Comparison of ENCODE assay signal across 8 cellular contexts in the genomic region with DNA sequence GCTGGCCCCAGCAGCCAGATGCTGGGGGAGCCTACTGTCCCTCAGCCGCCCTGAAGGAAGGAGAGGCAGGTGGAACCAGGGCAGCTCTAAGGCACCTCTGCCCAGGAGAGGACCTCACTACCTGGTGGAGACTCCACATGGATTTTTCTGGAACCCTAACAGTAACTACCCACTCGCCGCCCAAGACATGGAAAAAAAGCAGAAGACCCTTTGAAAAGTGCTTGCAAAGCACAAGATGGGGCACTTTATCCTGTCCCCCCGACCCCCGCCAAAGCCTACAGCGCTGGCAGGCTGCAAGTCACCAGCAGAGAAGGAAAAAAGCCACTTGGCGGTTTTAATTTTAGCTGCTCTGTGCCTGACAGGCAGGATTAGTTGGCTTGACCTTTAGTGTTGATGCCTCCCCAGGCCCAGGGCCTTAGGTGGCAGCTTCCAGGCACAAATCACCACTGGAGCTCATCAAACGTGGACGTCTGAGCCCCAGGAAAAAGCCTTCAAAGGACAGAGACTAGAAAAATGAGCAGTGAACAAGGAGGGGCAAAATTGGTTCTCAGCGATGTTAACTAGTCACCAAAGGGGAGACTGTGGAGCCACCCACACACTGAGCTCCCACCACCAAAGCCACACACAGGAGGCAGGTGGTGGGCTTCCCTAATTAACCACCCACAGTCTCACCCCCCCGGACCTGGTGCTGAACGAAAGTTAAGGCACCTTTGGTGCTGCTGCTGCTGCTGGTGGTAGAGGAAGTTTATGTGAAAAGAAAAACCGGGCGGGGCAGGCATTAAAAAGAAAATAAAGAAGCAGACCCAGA. TPM values are rescaled to one million over a fixed set of nuclear protein-coding genes. Genes with fewer than 3 reads are reported as not detected.
DNase-seq lines count a peak whose midpoint lies in the region; ATAC-seq and TF ChIP-seq lines count a peak whose summit lies in the region.

No MANE protein-coding gene starts in this region.

- H2BK15ac ChIP-seq in IMR-90 (ENCODE audit: low read depth, low read length): no peak overlapping the region

- no peak overlapping the region for H3K18ac ChIP-seq in IMR-90 (ENCODE audit: low read depth, low read length)

- no peak overlapping the region for H2BK120ac ChIP-seq in IMR-90 (ENCODE audit: low read depth, low read length)

- no peaks in the 10 kb centered on the region for H3K27me3 Mint-ChIP-seq in activated T-cell treated with anti-CD3 and anti-CD28 coated beads, Interleukin-2, amount 50 U/mL, for 24 hours

- POLR2A ChIA-PET in IMR-90 (lab: Charles Lee; ENCODE audit: unreplicated experiment): no interaction called here

- peaks cover 83% of the 10 kb centered on the region for H3K36me3 Mint-ChIP-seq in activated T-cell treated with anti-CD3 and anti-CD28 coated beads, Interleukin-2, amount 50 U/mL, for 24 hours (ENCODE audit: low read depth)

- H4K8ac ChIP-seq in IMR-90 (ENCODE audit: low read depth in 2 of 2, low read length in 2 of 2): no peak overlapping the region

- H4K5ac ChIP-seq in IMR-90 (ENCODE audit: low read depth, low read length): no peak overlapping the region

- peaks cover 18% of the 10 kb centered on the region; the same call in 1 of the 2 replicates for H3K9me1 ChIP-seq in IMR-90 (ENCODE audit: insufficient read depth, low read length)

- CTCF ChIA-PET in IMR-90 (lab: Yijun Ruan, JAX): interaction anchor here (1.0 kb wide), 1 partner anchor 12 kb away, joined by 3 read pairs; no protein-coding TSS in a partner anchor

- H3K4me1 Mint-ChIP-seq in activated T-cell treated with anti-CD3 and anti-CD28 coated beads, Interleukin-2, amount 50 U/mL, for 24 hours (ENCODE audit: low read depth): peaks cover 88% of the 10 kb centered on the region

- H3K79me2 ChIP-seq in Karpas-422 (ENCODE audit: low read length): no peaks in the 10 kb centered on the region

- in situ Hi-C loops in IMR-90 (cut with MboI; ENCODE audit: low sequenced_read_pairs): no loop called here

- H3K14ac ChIP-seq in IMR-90 (replicated peaks; ENCODE audit: low read depth, low read length): no peak overlapping the region; the same call in 1 of the 2 replicates

- H3K79me1 ChIP-seq in IMR-90 (ENCODE audit: low read depth in 1 of 2, low read length in 2 of 2): peaks cover 24 to 65% of the 10 kb centered on the region in 2 experiments

- H3K23ac ChIP-seq in IMR-90 (ENCODE audit: low read depth, low read length): no peak overlapping the region

- H2AK5ac ChIP-seq in IMR-90 (ENCODE audit: low read depth, low read length): no peak overlapping the region

- no peak overlapping the region for H4K91ac ChIP-seq in IMR-90 (ENCODE audit: insufficient read depth, low read depth, low read length)

- H4K20me1 ChIP-seq in IMR-90 (ENCODE audit: insufficient read depth, low read length) (peaks cover 60% of the 10 kb centered on the region), Karpas-422 (ENCODE audit: insufficient read depth, low read depth, low read length) (peaks cover 40% of the 10 kb centered on the region)

- H3K9me3 ChIP-seq in IMR-90 (ENCODE audit: control insufficient read depth, insufficient read depth, low read length) (no peaks in the 10 kb centered on the region), right atrium auricular region (no peaks in the 10 kb centered on the region), Karpas-422 (ENCODE audit: low read length) (no peaks in the 10 kb centered on the region)

- WGBS in IMR-90 (ENCODE audit: extremely low coverage in 2 of 2, insufficient read length in 1 of 2), 2 experiments: 83% methylated on average over 8 of the region's 14 CpGs; no CpG with 5 or more reads in 1 of the 2 experiments

- dilution Hi-C loops in IMR-90 (cut with HindIII; ENCODE audit: low sequenced_read_pairs, unreplicated experiment): no loop called here

- peak overlapping the region; percentile 90 for H3K27ac Mint-ChIP-seq in activated T-cell treated with anti-CD3 and anti-CD28 coated beads, Interleukin-2, amount 50 U/mL, for 24 hours

- no peak overlapping the region for H3K4me3 ChIP-seq in IMR-90 (ENCODE audit: insufficient read depth, low read depth, low read length)
- no peak overlapping the region for H3K4me3 ChIP-seq in right atrium auricular region
- H3K4me3 ChIP-seq in Karpas-422 (ENCODE audit: low read length): no peak overlapping the region

- H3K36me3 ChIP-seq in IMR-90 (ENCODE audit: control insufficient read depth, insufficient read depth, low read length) (peaks cover 68% of the 10 kb centered on the region), right atrium auricular region (peaks cover 63% of the 10 kb centered on the region), Karpas-422 (ENCODE audit: insufficient read depth, low read length) (peaks cover 39% of the 10 kb centered on the region)

- no TSS peak for BruUV-seq in IMR-90 (replicated peaks; lab: Mats Ljungman, UMichigan)

- no peak overlapping the region for H2BK20ac ChIP-seq in IMR-90 (ENCODE audit: low read depth, low read length)

- intact Hi-C loops in IMR-90 (cut with micrococcal nuclease): no loop called here

- no peak overlapping the region for H3K56ac ChIP-seq in IMR-90 (ENCODE audit: extremely low read depth, insufficient read depth, low read length)

- peak overlapping the region; percentile 58 for H3K4me3 Mint-ChIP-seq in activated T-cell treated with anti-CD3 and anti-CD28 coated beads, Interleukin-2, amount 50 U/mL, for 24 hours

- H2AK9ac ChIP-seq in IMR-90 (replicated peaks; ENCODE audit: low read depth, low read length, poor library complexity): peak overlapping the region; percentile 18

- no peaks in the 10 kb centered on the region for H3K27me3 ChIP-seq in IMR-90 (ENCODE audit: control insufficient read depth, insufficient read depth, low read length)
- no peaks in the 10 kb centered on the region for H3K27me3 ChIP-seq in right atrium auricular region
- H3K27me3 ChIP-seq in Karpas-422 (ENCODE audit: low read length): no peaks in the 10 kb centered on the region

- H3K27ac ChIP-seq in IMR-90 (ENCODE audit: insufficient read depth, low read length) (0 out of 2 replicates have a peak overlapping the region, but pooled peaks have one; percentile 11), right atrium auricular region (peak overlapping the region; percentile 75 to 83), Karpas-422 (ENCODE audit: low read length) (no peak overlapping the region)

- peak overlapping the region; percentile 17 for H2BK5ac ChIP-seq in IMR-90 (ENCODE audit: low read depth, low read length, poor library complexity, severe bottlenecking)

- no peak for DNase-seq in IMR-90
- peak; percentile 57 for DNase-seq in activated T-cell treated with anti-CD3 and anti-CD28 coated beads, Interleukin-2, amount 50 U/mL, for 24 hours
- DNase-seq in right atrium auricular region (ENCODE audit: low spot score): no peak
- peak; percentile 39 to 65 for DNase-seq in stimulated activated CD8-positive, alpha-beta memory T cell treated with anti-CD3 and anti-CD28 coated beads, Interleukin-4, amount 100 ng/mL, for 4 hours (ENCODE audit: low read depth in 2 of 2, low spot score in 1 of 2)
- DNase-seq in Karpas-422: no peak
- no peak for DNase-seq in NCI-H146 treated with DMSO at 0.1 percent for 48 hours (lab: John Stamatoyannopoulos, UW; ENCODE audit: unreplicated experiment)

- H3K4me2 ChIP-seq in IMR-90 (ENCODE audit: low read depth, low read length) (no peak overlapping the region), Karpas-422 (ENCODE audit: low read depth, low read length, poor library complexity, severe bottlenecking) (no peak overlapping the region)

- no peak overlapping the region for H3K4ac ChIP-seq in IMR-90 (ENCODE audit: low read depth, low read length)

- TF ChIP-seq POLR2A in IMR-90 (IDR thresholded peaks at IDR 0.05; ENCODE audit: low read depth, low read length): no peak

- H3K4me1 ChIP-seq in IMR-90 (ENCODE audit: control insufficient read depth, insufficient read depth, low read length) (peaks cover 18% of the 10 kb centered on the region), right atrium auricular region (peaks cover 2 to 68% of the 10 kb centered on the region in 2 donors), Karpas-422 (ENCODE audit: low read length) (peaks cover 5% of the 10 kb centered on the region; the same call in 1 of the 2 replicates)

- no peak for TF ChIP-seq RAD21 in IMR-90 (IDR thresholded peaks at IDR 0.05; ENCODE audit: low read length)

- H3K9me3 Mint-ChIP-seq in activated T-cell treated with anti-CD3 and anti-CD28 coated beads, Interleukin-2, amount 50 U/mL, for 24 hours: no peaks in the 10 kb centered on the region

- no peak overlapping the region for H3K9ac ChIP-seq in IMR-90 (ENCODE audit: low read depth, low read length)
- no peak overlapping the region for H3K9ac ChIP-seq in Karpas-422 (ENCODE audit: low read length)

- no peaks in the 10 kb centered on the region for H3K9me2 ChIP-seq in Karpas-422 (replicated peaks; ENCODE audit: insufficient read depth, low read length)

- H2AFZ ChIP-seq in IMR-90 (replicated peaks; ENCODE audit: low read length, poor library complexity): no peak overlapping the region
- H2AFZ ChIP-seq in Karpas-422 (ENCODE audit: low read length): no peak overlapping the region

- ATAC-seq in IMR-90 (ENCODE audit: low read depth) (no peak), GM18907 (IDR thresholded peaks at IDR 0.05; ENCODE audit: unreplicated experiment) (no peak), GM19467 (IDR thresholded peaks at IDR 0.05; ENCODE audit: unreplicated experiment) (no peak)

- TF ChIP-seq CTCF in IMR-90 (conservative IDR thresholded peaks at IDR 0.05; ENCODE audit: low read depth, low read length) (no peak), right atrium auricular region (IDR thresholded peaks at IDR 0.05) (no peak)

RNA-seq across cellular contexts. Expression of a gene that starts 4.2 kb away (rescaled TPM):
- total RNA-seq in IMR-90 (2012; rRNA removed) (under 0.01 and 0.18 TPM in 2 replicates), right atrium auricular region (10 to 100 TPM; 17.8 to 84.7 TPM)
- 0.21 and 0.46 TPM in 2 replicates for polyA plus RNA-seq in IMR-90 (2012; rRNA removed)
- 0.08 and 0.31 TPM in 2 replicates for polyA plus RNA-seq in IMR-90 (2012; cell fraction: cytosol; rRNA removed)
- polyA plus RNA-seq in IMR-90 (2012; cell fraction: nucleus; rRNA removed; ENCODE audit: low replicate concordance): 0.58 and 0.64 TPM in 2 replicates
- 1.3 TPM in 1 of 2 replicates, not detected in the other for total RNA-seq in Karpas-422 (2014; rRNA removed; shearing (Covaris generic); ENCODE audit: low replicate concordance)

RNA-seq across cellular contexts. Expression of a gene that starts 14.3 kb away (rescaled TPM):
- total RNA-seq in IMR-90 (2012; rRNA removed) (56.8 and 76.1 TPM in 2 replicates), right atrium auricular region (100 to 1,000 TPM; 196 to 213 TPM)
- 75.0 and 88.0 TPM in 2 replicates for polyA plus RNA-seq in IMR-90 (2012; rRNA removed)
- polyA plus RNA-seq in IMR-90 (2012; cell fraction: cytosol; rRNA removed): 103 and 112 TPM in 2 replicates
- 263 and 388 TPM in 2 replicates for polyA plus RNA-seq in IMR-90 (2012; cell fraction: nucleus; rRNA removed; ENCODE audit: low replicate concordance)
- total RNA-seq in Karpas-422 (2014; rRNA removed; shearing (Covaris generic); ENCODE audit: low replicate concordance): 156 and 329 TPM in 2 replicates

RNA-seq across cellular contexts. Expression of a gene that starts 20.1 kb away (rescaled TPM):
- not detected in 2 replicates for total RNA-seq in IMR-90 (2012; rRNA removed)
- polyA plus RNA-seq in IMR-90 (2012; rRNA removed): 0.82 and 1.2 TPM in 2 replicates
- polyA plus RNA-seq in IMR-90 (2012; cell fraction: cytosol; rRNA removed): 0.93 TPM in 1 of 2 replicates, not detected in the other
- polyA plus RNA-seq in IMR-90 (2012; cell fraction: nucleus; rRNA removed; ENCODE audit: low replicate concordance): 1.2 and 1.9 TPM in 2 replicates
- total RNA-seq in right atrium auricular region: 10 to 100 TPM; 28.1 to 30.4 TPM
- 4.0 and 5.3 TPM in 2 replicates for total RNA-seq in Karpas-422 (2014; rRNA removed; shearing (Covaris generic); ENCODE audit: low replicate concordance)

RNA-seq across cellular contexts. Expression of a gene that starts 39.0 kb away (rescaled TPM):
- total RNA-seq in IMR-90 (2012; rRNA removed) (9.2 and 11.7 TPM in 2 replicates), right atrium auricular region (10 to 100 TPM; 19.4 to 20.4 TPM)
- polyA plus RNA-seq in IMR-90 (2012; rRNA removed): 16.6 and 22.2 TPM in 2 replicates
- polyA plus RNA-seq in IMR-90 (2012; cell fraction: cytosol; rRNA removed): 18.8 and 24.1 TPM in 2 replicates
- 41.7 and 95.5 TPM in 2 replicates for polyA plus RNA-seq in IMR-90 (2012; cell fraction: nucleus; rRNA removed; ENCODE audit: low replicate concordance)
- 62.0 and 84.2 TPM in 2 replicates for total RNA-seq in Karpas-422 (2014; rRNA removed; shearing (Covaris generic); ENCODE audit: low replicate concordance)

RNA-seq across cellular contexts. Expression of a gene that starts 41.0 kb away (rescaled TPM):
- total RNA-seq in IMR-90 (2012; rRNA removed) (0.18 and 0.28 TPM in 2 replicates), right atrium auricular region (1 to 10 TPM in 1 of 2 donors, under 1 TPM in 1; 0.85 to 1.4 TPM)
- polyA plus RNA-seq in IMR-90 (2012; rRNA removed): 0.13 and 0.22 TPM in 2 replicates
- polyA plus RNA-seq in IMR-90 (2012; cell fraction: cytosol; rRNA removed): 0.17 and 0.21 TPM in 2 replicates
- 0.39 and 0.55 TPM in 2 replicates for polyA plus RNA-seq in IMR-90 (2012; cell fraction: nucleus; rRNA removed; ENCODE audit: low replicate concordance)
- 0.83 TPM in 1 of 2 replicates, not detected in the other for total RNA-seq in Karpas-422 (2014; rRNA removed; shearing (Covaris generic); ENCODE audit: low replicate concordance)

Comparison
In these comparisons a context has a peak if more than half of its experiments do, and no peak if none do; other contexts are left out.
1. DNase-seq: peak in activated T-cell treated with anti-CD3 and anti-CD28 coated beads, Interleukin-2, amount 50 U/mL, for 24 hours (single experiment) and stimulated activated CD8-positive, alpha-beta memory T cell treated with anti-CD3 and anti-CD28 coated beads, Interleukin-4, amount 100 ng/mL, for 4 hours (2 of 2); none in IMR-90 (single experiment), right atrium auricular region (single experiment), Karpas-422 (single experiment) and NCI-H146 treated with DMSO at 0.1 percent for 48 hours (single experiment).